2 cellular contexts compared by ENCODE assay signal in the genomic region with DNA sequence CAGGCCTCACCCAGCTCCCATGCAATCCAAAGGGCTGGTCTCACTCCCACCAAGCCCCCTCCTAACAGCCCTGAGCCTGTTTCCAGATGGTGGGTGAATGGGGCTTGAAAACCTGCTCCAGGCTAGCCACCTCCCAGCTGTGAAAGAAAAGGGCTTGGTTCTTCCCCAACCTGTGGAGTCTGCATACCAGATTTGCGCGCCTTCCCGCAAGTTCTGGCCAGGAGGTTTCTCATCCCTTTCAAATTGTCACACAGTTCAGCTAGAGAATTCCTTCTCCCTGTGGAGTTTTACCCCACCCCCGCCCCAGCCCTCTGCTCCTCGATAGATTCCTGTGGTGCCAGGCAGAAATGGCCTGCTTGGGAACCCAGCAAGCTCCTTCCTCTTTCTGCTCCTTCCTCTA.
TF ChIP-seq lines count a peak whose summit lies in the region.

No MANE protein-coding gene starts in this region.

TF ChIP-seq in GM23338, 12 proteins besides CTCF, POLR2A, EP300 and RAD21:
- TF ChIP-seq EZH2phosphoT487 (IDR thresholded peaks at IDR 0.05; ENCODE audit: unreplicated experiment) (no peak), POLR2AphosphoS5 (IDR thresholded peaks at IDR 0.05; ENCODE audit: low read depth) (no peak), JUNB (IDR thresholded peaks at IDR 0.05; ENCODE audit: unreplicated experiment) (no peak), ZNF114 (CRISPR knock-in tag; IDR thresholded peaks at IDR 0.05) (no peak), EZH2 (IDR thresholded peaks at IDR 0.05; ENCODE audit: low read depth, unreplicated experiment) (no peak), ZNF331 (CRISPR knock-in tag; IDR thresholded peaks at IDR 0.05; ENCODE audit: low read depth) (no peak)
- TF ChIP-seq, protein P1, sequence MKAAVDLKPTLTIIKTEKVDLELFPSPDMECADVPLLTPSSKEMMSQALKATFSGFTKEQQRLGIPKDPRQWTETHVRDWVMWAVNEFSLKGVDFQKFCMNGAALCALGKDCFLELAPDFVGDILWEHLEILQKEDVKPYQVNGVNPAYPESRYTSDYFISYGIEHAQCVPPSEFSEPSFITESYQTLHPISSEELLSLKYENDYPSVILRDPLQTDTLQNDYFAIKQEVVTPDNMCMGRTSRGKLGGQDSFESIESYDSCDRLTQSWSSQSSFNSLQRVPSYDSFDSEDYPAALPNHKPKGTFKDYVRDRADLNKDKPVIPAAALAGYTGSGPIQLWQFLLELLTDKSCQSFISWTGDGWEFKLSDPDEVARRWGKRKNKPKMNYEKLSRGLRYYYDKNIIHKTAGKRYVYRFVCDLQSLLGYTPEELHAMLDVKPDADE (IDR thresholded peaks at IDR 0.05), result no peak
- TF ChIP-seq, protein P2, sequence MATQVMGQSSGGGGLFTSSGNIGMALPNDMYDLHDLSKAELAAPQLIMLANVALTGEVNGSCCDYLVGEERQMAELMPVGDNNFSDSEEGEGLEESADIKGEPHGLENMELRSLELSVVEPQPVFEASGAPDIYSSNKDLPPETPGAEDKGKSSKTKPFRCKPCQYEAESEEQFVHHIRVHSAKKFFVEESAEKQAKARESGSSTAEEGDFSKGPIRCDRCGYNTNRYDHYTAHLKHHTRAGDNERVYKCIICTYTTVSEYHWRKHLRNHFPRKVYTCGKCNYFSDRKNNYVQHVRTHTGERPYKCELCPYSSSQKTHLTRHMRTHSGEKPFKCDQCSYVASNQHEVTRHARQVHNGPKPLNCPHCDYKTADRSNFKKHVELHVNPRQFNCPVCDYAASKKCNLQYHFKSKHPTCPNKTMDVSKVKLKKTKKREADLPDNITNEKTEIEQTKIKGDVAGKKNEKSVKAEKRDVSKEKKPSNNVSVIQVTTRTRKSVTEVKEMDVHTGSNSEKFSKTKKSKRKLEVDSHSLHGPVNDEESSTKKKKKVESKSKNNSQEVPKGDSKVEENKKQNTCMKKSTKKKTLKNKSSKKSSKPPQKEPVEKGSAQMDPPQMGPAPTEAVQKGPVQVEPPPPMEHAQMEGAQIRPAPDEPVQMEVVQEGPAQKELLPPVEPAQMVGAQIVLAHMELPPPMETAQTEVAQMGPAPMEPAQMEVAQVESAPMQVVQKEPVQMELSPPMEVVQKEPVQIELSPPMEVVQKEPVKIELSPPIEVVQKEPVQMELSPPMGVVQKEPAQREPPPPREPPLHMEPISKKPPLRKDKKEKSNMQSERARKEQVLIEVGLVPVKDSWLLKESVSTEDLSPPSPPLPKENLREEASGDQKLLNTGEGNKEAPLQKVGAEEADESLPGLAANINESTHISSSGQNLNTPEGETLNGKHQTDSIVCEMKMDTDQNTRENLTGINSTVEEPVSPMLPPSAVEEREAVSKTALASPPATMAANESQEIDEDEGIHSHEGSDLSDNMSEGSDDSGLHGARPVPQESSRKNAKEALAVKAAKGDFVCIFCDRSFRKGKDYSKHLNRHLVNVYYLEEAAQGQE (IDR thresholded peaks at IDR 0.05; ENCODE audit: unreplicated experiment), result no peak
- TF ChIP-seq, protein P3, sequence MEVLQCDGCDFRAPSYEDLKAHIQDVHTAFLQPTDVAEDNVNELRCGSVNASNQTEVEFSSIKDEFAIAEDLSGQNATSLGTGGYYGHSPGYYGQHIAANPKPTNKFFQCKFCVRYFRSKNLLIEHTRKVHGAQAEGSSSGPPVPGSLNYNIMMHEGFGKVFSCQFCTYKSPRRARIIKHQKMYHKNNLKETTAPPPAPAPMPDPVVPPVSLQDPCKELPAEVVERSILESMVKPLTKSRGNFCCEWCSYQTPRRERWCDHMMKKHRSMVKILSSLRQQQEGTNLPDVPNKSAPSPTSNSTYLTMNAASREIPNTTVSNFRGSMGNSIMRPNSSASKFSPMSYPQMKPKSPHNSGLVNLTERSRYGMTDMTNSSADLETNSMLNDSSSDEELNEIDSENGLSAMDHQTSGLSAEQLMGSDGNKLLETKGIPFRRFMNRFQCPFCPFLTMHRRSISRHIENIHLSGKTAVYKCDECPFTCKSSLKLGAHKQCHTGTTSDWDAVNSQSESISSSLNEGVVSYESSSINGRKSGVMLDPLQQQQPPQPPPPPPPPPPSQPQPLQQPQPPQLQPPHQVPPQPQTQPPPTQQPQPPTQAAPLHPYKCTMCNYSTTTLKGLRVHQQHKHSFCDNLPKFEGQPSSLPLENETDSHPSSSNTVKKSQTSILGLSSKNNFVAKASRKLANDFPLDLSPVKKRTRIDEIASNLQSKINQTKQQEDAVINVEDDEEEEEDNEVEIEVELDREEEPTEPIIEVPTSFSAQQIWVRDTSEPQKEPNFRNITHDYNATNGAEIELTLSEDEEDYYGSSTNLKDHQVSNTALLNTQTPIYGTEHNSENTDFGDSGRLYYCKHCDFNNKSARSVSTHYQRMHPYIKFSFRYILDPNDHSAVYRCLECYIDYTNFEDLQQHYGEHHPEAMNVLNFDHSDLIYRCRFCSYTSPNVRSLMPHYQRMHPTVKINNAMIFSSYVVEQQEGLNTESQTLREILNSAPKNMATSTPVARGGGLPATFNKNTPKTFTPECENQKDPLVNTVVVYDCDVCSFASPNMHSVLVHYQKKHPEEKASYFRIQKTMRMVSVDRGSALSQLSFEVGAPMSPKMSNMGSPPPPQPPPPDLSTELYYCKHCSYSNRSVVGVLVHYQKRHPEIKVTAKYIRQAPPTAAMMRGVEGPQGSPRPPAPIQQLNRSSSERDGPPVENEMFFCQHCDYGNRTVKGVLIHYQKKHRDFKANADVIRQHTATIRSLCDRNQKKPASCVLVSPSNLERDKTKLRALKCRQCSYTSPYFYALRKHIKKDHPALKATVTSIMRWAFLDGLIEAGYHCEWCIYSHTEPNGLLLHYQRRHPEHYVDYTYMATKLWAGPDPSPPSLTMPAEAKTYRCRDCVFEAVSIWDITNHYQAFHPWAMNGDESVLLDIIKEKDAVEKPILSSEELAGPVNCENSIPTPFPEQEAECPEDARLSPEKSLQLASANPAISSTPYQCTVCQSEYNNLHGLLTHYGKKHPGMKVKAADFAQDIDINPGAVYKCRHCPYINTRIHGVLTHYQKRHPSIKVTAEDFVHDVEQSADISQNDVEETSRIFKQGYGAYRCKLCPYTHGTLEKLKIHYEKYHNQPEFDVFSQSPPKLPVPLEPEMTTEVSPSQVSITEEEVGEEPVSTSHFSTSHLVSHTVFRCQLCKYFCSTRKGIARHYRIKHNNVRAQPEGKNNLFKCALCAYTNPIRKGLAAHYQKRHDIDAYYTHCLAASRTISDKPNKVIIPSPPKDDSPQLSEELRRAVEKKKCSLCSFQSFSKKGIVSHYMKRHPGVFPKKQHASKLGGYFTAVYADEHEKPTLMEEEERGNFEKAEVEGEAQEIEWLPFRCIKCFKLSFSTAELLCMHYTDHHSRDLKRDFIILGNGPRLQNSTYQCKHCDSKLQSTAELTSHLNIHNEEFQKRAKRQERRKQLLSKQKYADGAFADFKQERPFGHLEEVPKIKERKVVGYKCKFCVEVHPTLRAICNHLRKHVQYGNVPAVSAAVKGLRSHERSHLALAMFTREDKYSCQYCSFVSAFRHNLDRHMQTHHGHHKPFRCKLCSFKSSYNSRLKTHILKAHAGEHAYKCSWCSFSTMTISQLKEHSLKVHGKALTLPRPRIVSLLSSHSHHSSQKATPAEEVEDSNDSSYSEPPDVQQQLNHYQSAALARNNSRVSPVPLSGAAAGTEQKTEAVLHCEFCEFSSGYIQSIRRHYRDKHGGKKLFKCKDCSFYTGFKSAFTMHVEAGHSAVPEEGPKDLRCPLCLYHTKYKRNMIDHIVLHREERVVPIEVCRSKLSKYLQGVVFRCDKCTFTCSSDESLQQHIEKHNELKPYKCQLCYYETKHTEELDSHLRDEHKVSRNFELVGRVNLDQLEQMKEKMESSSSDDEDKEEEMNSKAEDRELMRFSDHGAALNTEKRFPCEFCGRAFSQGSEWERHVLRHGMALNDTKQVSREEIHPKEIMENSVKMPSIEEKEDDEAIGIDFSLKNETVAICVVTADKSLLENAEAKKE (CRISPR knock-in tag; IDR thresholded peaks at IDR 0.05), result peak; percentile 60; the same call in 1 of the 2 replicates

TF ChIP-seq in H1, 55 proteins besides CTCF, POLR2A, EP300 and RAD21:
- TF ChIP-seq, protein P4, sequence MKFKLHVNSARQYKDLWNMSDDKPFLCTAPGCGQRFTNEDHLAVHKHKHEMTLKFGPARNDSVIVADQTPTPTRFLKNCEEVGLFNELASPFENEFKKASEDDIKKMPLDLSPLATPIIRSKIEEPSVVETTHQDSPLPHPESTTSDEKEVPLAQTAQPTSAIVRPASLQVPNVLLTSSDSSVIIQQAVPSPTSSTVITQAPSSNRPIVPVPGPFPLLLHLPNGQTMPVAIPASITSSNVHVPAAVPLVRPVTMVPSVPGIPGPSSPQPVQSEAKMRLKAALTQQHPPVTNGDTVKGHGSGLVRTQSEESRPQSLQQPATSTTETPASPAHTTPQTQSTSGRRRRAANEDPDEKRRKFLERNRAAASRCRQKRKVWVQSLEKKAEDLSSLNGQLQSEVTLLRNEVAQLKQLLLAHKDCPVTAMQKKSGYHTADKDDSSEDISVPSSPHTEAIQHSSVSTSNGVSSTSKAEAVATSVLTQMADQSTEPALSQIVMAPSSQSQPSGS (IDR thresholded peaks at IDR 0.05; ENCODE audit: low read length), result no peak
- TF ChIP-seq BACH1 (IDR thresholded peaks at IDR 0.05; ENCODE audit: low read length) (no peak), SP2 (IDR thresholded peaks at IDR 0.05; ENCODE audit: low read length) (no peak), ZNF274 (IDR thresholded peaks at IDR 0.05; ENCODE audit: borderline replicate concordance, extremely low read depth, low read length) (no peak), JUN (IDR thresholded peaks at IDR 0.05; ENCODE audit: low read depth, low read length) (no peak), GTF2F1 (IDR thresholded peaks at IDR 0.05; ENCODE audit: borderline replicate concordance, low read depth, low read length) (no peak), SAP30 (IDR thresholded peaks at IDR 0.05; ENCODE audit: insufficient read depth, insufficient replicate concordance, low read length) (no peak), TEAD4 (IDR thresholded peaks at IDR 0.05; ENCODE audit: low read depth, low read length) (peak; percentile 62; the same call in 1 of the 2 replicates), MAFK (IDR thresholded peaks at IDR 0.05; ENCODE audit: low read depth, low read length) (no peak), PHF8 (conservative IDR thresholded peaks at IDR 0.05; ENCODE audit: low read depth, low read length) (no peak), KDM4A (IDR thresholded peaks at IDR 0.05; ENCODE audit: low read depth, low read length, severe bottlenecking) (no peak), RXRA (IDR thresholded peaks at IDR 0.05; ENCODE audit: insufficient read depth, low read depth, low read length) (no peak), KDM5A (IDR thresholded peaks at IDR 0.05; ENCODE audit: low read length) (no peak), TCF12 (IDR thresholded peaks at IDR 0.05; ENCODE audit: low read depth, low read length) (0 out of 2 replicates have a peak, but pooled peaks have one; percentile 15), FOSL1 (IDR thresholded peaks at IDR 0.05; ENCODE audit: insufficient read depth, low read depth, low read length) (no peak)
- TF ChIP-seq, protein P5, sequence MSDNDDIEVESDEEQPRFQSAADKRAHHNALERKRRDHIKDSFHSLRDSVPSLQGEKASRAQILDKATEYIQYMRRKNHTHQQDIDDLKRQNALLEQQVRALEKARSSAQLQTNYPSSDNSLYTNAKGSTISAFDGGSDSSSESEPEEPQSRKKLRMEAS (IDR thresholded peaks at IDR 0.05), result no peak
